In genomic region chr4:176839656-176840055, GRCh38 we compare ENCODE assay signal across 32 cellular contexts. TPM values are rescaled to one million over a fixed set of nuclear protein-coding genes. Genes with fewer than 3 reads are reported as not detected.
A peak's percentile ranks its signal among the peaks of the same experiment; 100 is the strongest.
DNase-seq lines count a peak whose midpoint lies in the region; ATAC-seq and TF ChIP-seq lines count a peak whose summit lies in the region.
"Had no signal": no experiment of that assay in that cellular context is flagged by ENCODE, and none has a peak within 500 bp of the region (broad histone marks: within the 10 kb centered on the region; RNA-seq: fewer than 3 reads in every experiment).

No MANE protein-coding gene starts in this region.

- no peaks in the 10 kb centered on the region for H3K9me3 Mint-ChIP-seq in MCF 10A (ENCODE audit: unreplicated experiment)
- H3K9me3 Mint-ChIP-seq: activated T-cell treated with anti-CD3 and anti-CD28 coated beads, Interleukin-2, amount 50 U/mL, for 4 hours; H9 had no signal

- no peaks in the 10 kb centered on the region for H3K36me3 Mint-ChIP-seq in MCF 10A (ENCODE audit: insufficient read depth, unreplicated experiment)
- H3K36me3 Mint-ChIP-seq: CD8-positive, alpha-beta T cell had no signal

- in situ Hi-C loops in mammary epithelial cell (cut with MboI; ENCODE audit: low sequenced_read_pairs in 2 of 2) = no loop called here

- H3K9ac ChIP-seq in mammary epithelial cell (ENCODE audit: insufficient read depth, low read length) (no peak overlapping the region), fibroblast of lung (ENCODE audit: insufficient read depth, low read length) (no peak overlapping the region)

- no peak overlapping the region for H3K4me3 Mint-ChIP-seq in MCF 10A (ENCODE audit: unreplicated experiment)
- H3K4me3 Mint-ChIP-seq: activated T-cell treated with anti-CD3 and anti-CD28 coated beads, Interleukin-2, amount 50 U/mL, for 4 hours; CD8-positive, alpha-beta T cell; H9; natural killer cell treated with Interleukin-12 subunit alpha and Interleukin-12 subunit beta and Interleukin-15 and Interleukin-18, amount 100 ng/mL, for 72 hours had no signal

- no peaks in the 10 kb centered on the region for H4K20me1 ChIP-seq in mammary epithelial cell (ENCODE audit: insufficient read depth, low read length)
- H4K20me1 ChIP-seq in fibroblast of lung (ENCODE audit: control insufficient read depth, extremely low read depth, insufficient read depth, low read length) = no peaks in the 10 kb centered on the region

- H3K27me3 Mint-ChIP-seq in MCF 10A (ENCODE audit: insufficient read depth, unreplicated experiment) = no peaks in the 10 kb centered on the region
- H3K27me3 Mint-ChIP-seq: natural killer cell treated with Interleukin-12 subunit alpha and Interleukin-12 subunit beta and Interleukin-15 and Interleukin-18, amount 100 ng/mL, for 72 hours had no signal

- H3K27ac Mint-ChIP-seq in MCF 10A (ENCODE audit: low read depth, unreplicated experiment) = no peak overlapping the region
- H3K27ac Mint-ChIP-seq: CD8-positive, alpha-beta T cell; H9; natural killer cell treated with Interleukin-12 subunit alpha and Interleukin-12 subunit beta and Interleukin-15 and Interleukin-18, amount 100 ng/mL, for 72 hours had no signal

- H3K4me1 ChIP-seq in mammary epithelial cell (ENCODE audit: insufficient read depth, low read length) (peaks cover 33% of the 10 kb centered on the region), fibroblast of lung (ENCODE audit: control insufficient read depth, extremely low read depth, insufficient read depth, low read length) (peaks cover 18% of the 10 kb centered on the region)
- H3K4me1 ChIP-seq: gastroesophageal sphincter, lower lobe of right lung, upper lobe of right lung had no signal

- H2AFZ ChIP-seq in mammary epithelial cell (ENCODE audit: low read depth, low read length) (no peak overlapping the region), fibroblast of lung (ENCODE audit: low read length) (no peak overlapping the region)

- H3K4me1 Mint-ChIP-seq in MCF 10A (ENCODE audit: insufficient read depth, unreplicated experiment) = peaks cover 18% of the 10 kb centered on the region

- TF ChIP-seq CTCF in mammary epithelial cell (conservative IDR thresholded peaks at IDR 0.05 in 1 of 2, IDR thresholded peaks at IDR 0.05 in 1 of 2; ENCODE audit: extremely low read depth in 1 of 2, insufficient read depth in 1 of 2, low read depth in 1 of 2, low read length in 2 of 2) = no peak
- TF ChIP-seq CTCF in MCF 10A (IDR thresholded peaks at IDR 0.05; ENCODE audit: unreplicated experiment) = no peak
- TF ChIP-seq CTCF in fibroblast of lung (conservative IDR thresholded peaks at IDR 0.05 in 1 of 2, IDR thresholded peaks at IDR 0.05 in 1 of 2; ENCODE audit: low read depth in 1 of 2, low read length in 2 of 2) = no peak

- H3K9me3 ChIP-seq in mammary epithelial cell (replicated peaks; ENCODE audit: insufficient read depth, low read length) (no peaks in the 10 kb centered on the region), fibroblast of lung (ENCODE audit: control insufficient read depth, insufficient read depth, low read depth, low read length) (no peaks in the 10 kb centered on the region)
- H3K9me3 ChIP-seq: gastroesophageal sphincter, lower lobe of right lung, ovary, upper lobe of right lung had no signal

- 100% methylated on average over 2 of the region's 3 CpGs for WGBS in mammary epithelial cell (ENCODE audit: low coverage, missing lambda C conversion rate)

- H3K36me3 ChIP-seq in mammary epithelial cell (ENCODE audit: insufficient read depth, low read length) = no peaks in the 10 kb centered on the region
- H3K36me3 ChIP-seq in fibroblast of lung (ENCODE audit: control insufficient read depth, insufficient read depth, low read length) = no peaks in the 10 kb centered on the region
- H3K36me3 ChIP-seq: gastroesophageal sphincter, lower lobe of right lung, ovary, upper lobe of right lung had no signal

- POLR2A ChIA-PET in MCF 10A (lab: Yijun Ruan, JAX) = interaction anchor here (1.4 kb wide), 1 partner anchor 13 kb away, joined by 4 read pairs; no protein-coding TSS in a partner anchor

- dilution Hi-C loops in mammary epithelial cell (cut with HindIII; ENCODE audit: low sequenced_read_pairs) = no loop called here

- H3K4me2 ChIP-seq in mammary epithelial cell (ENCODE audit: insufficient read depth, low read depth, low read length) = no peak overlapping the region
- H3K4me2 ChIP-seq in fibroblast of lung (ENCODE audit: extremely low read depth, insufficient read depth, low read length) = no peak overlapping the region

- no peak overlapping the region for H3K4me3 ChIP-seq in mammary epithelial cell (replicated peaks in 1 of 3; ENCODE audit: insufficient read depth in 1 of 3, low read depth in 2 of 3, low read length in 3 of 3)
- H3K4me3 ChIP-seq in fibroblast of lung (replicated peaks in 1 of 4; ENCODE audit: control extremely low read depth in 1 of 4, insufficient read depth in 1 of 4, low read depth in 3 of 4, low read length in 4 of 4) = no peak overlapping the region
- H3K4me3 ChIP-seq: gastroesophageal sphincter, GM12878, lower lobe of right lung, ovary, upper lobe of right lung had no signal

- BruUV-seq in mammary epithelial cell (replicated peaks; lab: Mats Ljungman, UMichigan) = no TSS peak
- no TSS peak for BruUV-seq in MCF 10A (replicated peaks; lab: Mats Ljungman, UMichigan)

- intact Hi-C loops in mammary epithelial cell (cut with micrococcal nuclease) = loop anchor here (2.0 kb wide), 1 partner anchor 49 kb away; no protein-coding TSS in a partner anchor
- intact Hi-C loops in MCF 10A (cut with micrococcal nuclease) = no loop called here

- H3K79me2 ChIP-seq in mammary epithelial cell (ENCODE audit: insufficient read depth, low read length) (no peaks in the 10 kb centered on the region), fibroblast of lung (ENCODE audit: control insufficient read depth, insufficient read depth, low read length) (no peaks in the 10 kb centered on the region)

- H3K27ac ChIP-seq in mammary epithelial cell (ENCODE audit: insufficient read depth, low read depth, low read length) = peak overlapping the region; percentile 31
- H3K27ac ChIP-seq in fibroblast of lung (ENCODE audit: insufficient read depth, low read length) = peak overlapping the region; percentile 42
- H3K27ac ChIP-seq: gastroesophageal sphincter, lower lobe of right lung, ovary, upper lobe of right lung had no signal

- no peaks in the 10 kb centered on the region for H3K27me3 ChIP-seq in mammary epithelial cell (ENCODE audit: insufficient read depth, low read length)
- H3K27me3 ChIP-seq in fibroblast of lung (ENCODE audit: control insufficient read depth, insufficient read depth, low read length) = no peaks in the 10 kb centered on the region
- H3K27me3 ChIP-seq: gastroesophageal sphincter, ovary, upper lobe of right lung had no signal

- ATAC-seq in HG02798 (IDR thresholded peaks at IDR 0.05; ENCODE audit: poor library complexity, unreplicated experiment) (no peak), HG03354 (IDR thresholded peaks at IDR 0.05; ENCODE audit: poor library complexity, severe bottlenecking, unreplicated experiment) (no peak), HG03378 (IDR thresholded peaks at IDR 0.05; ENCODE audit: unreplicated experiment) (no peak)
- ATAC-seq: activated T-cell treated with anti-CD3 and anti-CD28 coated beads, Interleukin-2, amount 50 U/mL, for 4 hours; CD8-positive, alpha-beta T cell; esophagus mucosa; gastroesophageal sphincter; GM12878; HepG2; lower lobe of right lung; natural killer cell treated with Interleukin-12 subunit alpha and Interleukin-12 subunit beta and Interleukin-15 and Interleukin-18, amount 100 ng/mL, for 72 hours; stimulated activated naive CD8-positive, alpha-beta T cell treated with anti-CD3 and anti-CD28 coated beads, Interleukin-15, Interleukin-2, amounts not matched to agents 100 U/mL and 50 U/mL, for 24 hours; upper lobe of right lung had no signal

- CTCF ChIA-PET in mammary epithelial cell (lab: Charles Lee; ENCODE audit: low non-redundant PET) (no interaction called here), MCF 10A (lab: Yijun Ruan, JAX) (interaction anchor here (0.6 to 1.0 kb wide), 3 partner anchors 75 to 411 kb away, joined by 3 read pairs; no protein-coding TSS in a partner anchor)

- peak; percentile 17 for DNase-seq in mammary epithelial cell
- no peak for DNase-seq in MCF 10A (ENCODE audit: unreplicated experiment)
- DNase-seq in RPMI7951 (ENCODE audit: low read depth) = peak; percentile 87
- peak in 1 of 2 donors; percentile 30 for DNase-seq in fibroblast of lung (ENCODE audit: low read depth in 2 of 2)
- DNase-seq in LoVo (ENCODE audit: low spot score) = no peak
- DNase-seq: 8988T; activated CD4-positive, alpha-beta T cell treated with anti-CD3 and anti-CD28 coated beads, Interleukin-2, amount 50 U/mL, for 1 hour; activated CD4-positive, CD25-positive, alpha-beta regulatory T cell; activated gamma-delta T cell; activated T-cell treated with anti-CD3 and anti-CD28 coated beads, Interleukin-2, amount 50 U/mL, for 4 hours; AML-193; CD8-positive, alpha-beta T cell; central memory CD4-positive, alpha-beta T cell; H9; lower lobe of right lung; NCI-H1048; NCI-H1694 treated with DMSO at 0.1 percent for 48 hours; NCI-H2171; ovary; RPMI8226; small intestine; stimulated activated naive CD8-positive, alpha-beta T cell treated with anti-CD3 and anti-CD28 coated beads, Interleukin-15, Interleukin-2, amounts not matched to agents 100 U/mL and 50 U/mL, for 24 hours; upper lobe of right lung had no signal

RNA-seq across cellular contexts. Expression of gene VEGFC, which starts 46.9 kb away (rescaled TPM):
- total RNA-seq in mammary epithelial cell (10 to 100 TPM in 1 of 2 donors, 1 to 10 TPM in 1; 9.0 to 49.0 TPM), MCF 10A (2022) (11.1 and 14.2 TPM in 2 replicates), fibroblast of lung (49.6 and 67.2 TPM in 2 replicates)
- polyA plus RNA-seq in mammary epithelial cell (26.4 TPM), fibroblast of lung (74.2 and 100.0 TPM in 2 replicates)
- polyA minus RNA-seq in mammary epithelial cell (18.5 TPM), fibroblast of lung (ENCODE audit: low replicate concordance) (48.9 and 59.6 TPM in 2 replicates)
- 43.2 and 58.6 TPM in 2 replicates for total RNA-seq in RPMI7951 (2014; rRNA removed; shearing (Covaris generic))
- 59.1 and 91.8 TPM in 2 replicates for polyA plus RNA-seq in fibroblast of lung (2012)
- total RNA-seq: CD8-positive, alpha-beta T cell; GM12878; HepG2; natural killer cell treated with Interleukin-12 subunit alpha and Interleukin-12 subunit beta and Interleukin-15 and Interleukin-18, amount 100 ng/mL, for 72 hours; T-helper 1 cell treated with Interleukin-12 subunit alpha and Interleukin-12 subunit beta and Interleukin-4 antibody, amounts not matched to agents 30 ng/mL and 1 ng/mL, for 36 hours had no signal
- polyA plus RNA-seq: HepG2 had no signal

Comparison
In these comparisons a context has a peak if more than half of its experiments do, and no peak if none do; other contexts are left out.
1. DNase-seq: peak in mammary epithelial cell (single experiment) and RPMI7951 (single experiment); none in MCF 10A (single experiment) and LoVo (single experiment).